8 cellular contexts compared by ENCODE assay signal in genomic region chrX:129777218-129777768, GRCh38. TPM values are rescaled to one million over a fixed set of nuclear protein-coding genes. Genes with fewer than 3 reads are reported as not detected.
A peak's percentile ranks its signal among the peaks of the same experiment; 100 is the strongest.
DNase-seq lines count a peak whose midpoint lies in the region; ATAC-seq lines count a peak whose summit lies in the region.

No MANE protein-coding gene starts in this region.

- no peaks in the 10 kb centered on the region for H3K9me3 Mint-ChIP-seq in activated T-cell treated with anti-CD3 and anti-CD28 coated beads, Interleukin-2, amount 50 U/mL, for 24 hours
- no peaks in the 10 kb centered on the region for H3K9me3 Mint-ChIP-seq in immature natural killer cell

- H3K27ac Mint-ChIP-seq in activated T-cell treated with anti-CD3 and anti-CD28 coated beads, Interleukin-2, amount 50 U/mL, for 24 hours = peak overlapping the region; percentile 93
- H3K27ac Mint-ChIP-seq in immature natural killer cell = peak overlapping the region; percentile 90 to 100 (median 95)

- peaks cover 23% of the 10 kb centered on the region for H3K36me3 Mint-ChIP-seq in activated T-cell treated with anti-CD3 and anti-CD28 coated beads, Interleukin-2, amount 50 U/mL, for 24 hours (ENCODE audit: low read depth)
- H3K36me3 Mint-ChIP-seq in immature natural killer cell = peaks cover 8 to 17% (median 13%) of the 10 kb centered on the region in 3 donors

- no peaks in the 10 kb centered on the region for H3K27me3 Mint-ChIP-seq in activated T-cell treated with anti-CD3 and anti-CD28 coated beads, Interleukin-2, amount 50 U/mL, for 24 hours
- peaks cover 13 to 39% (median 34%) of the 10 kb centered on the region in 3 donors for H3K27me3 Mint-ChIP-seq in immature natural killer cell (ENCODE audit: low read depth in 3 of 3)

- peaks cover 69% of the 10 kb centered on the region for H3K4me1 Mint-ChIP-seq in activated T-cell treated with anti-CD3 and anti-CD28 coated beads, Interleukin-2, amount 50 U/mL, for 24 hours (ENCODE audit: low read depth)
- H3K4me1 Mint-ChIP-seq in immature natural killer cell = peaks cover 82 to 86% of the 10 kb centered on the region in 2 donors

- peak; percentile 21 for ATAC-seq in GM21381 (IDR thresholded peaks at IDR 0.05; ENCODE audit: unreplicated experiment)
- ATAC-seq in HG03025 (IDR thresholded peaks at IDR 0.05; ENCODE audit: low FRiP score, unreplicated experiment) = no peak

- peak overlapping the region; percentile 75 for H3K4me3 Mint-ChIP-seq in activated T-cell treated with anti-CD3 and anti-CD28 coated beads, Interleukin-2, amount 50 U/mL, for 24 hours
- peak overlapping the region; percentile 79 to 96 (median 83) for H3K4me3 Mint-ChIP-seq in immature natural killer cell

- peak; percentile 33 for DNase-seq in Ammon's horn (ENCODE audit: low spot score)
- peak; percentile 48 for DNase-seq in NCI-H510A (lab: John Stamatoyannopoulos, UW)
- DNase-seq in activated T-cell treated with anti-CD3 and anti-CD28 coated beads, Interleukin-2, amount 50 U/mL, for 24 hours = peak; percentile 81
- peak; percentile 81 to 83 (median 83) for DNase-seq in immature natural killer cell
- DNase-seq in stimulated activated CD8-positive, alpha-beta memory T cell treated with anti-CD3 and anti-CD28 coated beads, Interleukin-4, amount 100 ng/mL, for 48 hours = peak; percentile 75
- DNase-seq in islet precursor cell = no peak

RNA-seq across cellular contexts. Expression of gene SASH3, which starts 2.5 kb away (rescaled TPM):
- polyA plus RNA-seq in immature natural killer cell = 100 to 1,000 TPM; 254 to 569 (median 270) TPM

RNA-seq across cellular contexts. Expression of gene XPNPEP2, which starts 38.5 kb away (rescaled TPM):
- polyA plus RNA-seq in immature natural killer cell = 1 to 10 TPM in 2 of 3 donors, under 1 TPM in 1; 0.60 to 2.9 (median 2.7) TPM
